In genomic region chr11:75388386-75389275, GRCh38 we compare ENCODE assay signal across 8 cellular contexts. TPM values are rescaled to one million over a fixed set of nuclear protein-coding genes. Genes with fewer than 3 reads are reported as not detected.
DNase-seq lines count a peak whose midpoint lies in the region; ATAC-seq and TF ChIP-seq lines count a peak whose summit lies in the region.

No MANE protein-coding gene starts in this region.

- no peaks in the 10 kb centered on the region for H3K9me2 ChIP-seq in Loucy (replicated peaks; ENCODE audit: low read depth, low read length)

- no peaks in the 10 kb centered on the region for H3K27me3 ChIP-seq in Loucy (ENCODE audit: insufficient read depth, low read length, poor library complexity, severe bottlenecking)
- H3K27me3 ChIP-seq in foreskin keratinocyte: peaks cover 3% of the 10 kb centered on the region
- no peaks in the 10 kb centered on the region for H3K27me3 ChIP-seq in tibial nerve

- ATAC-seq in foreskin keratinocyte: peak; percentile 67
- ATAC-seq in GM21619 (IDR thresholded peaks at IDR 0.05; ENCODE audit: unreplicated experiment): no peak

- H3F3A ChIP-seq in Loucy (ENCODE audit: low read depth): no peaks in the 10 kb centered on the region

- DNase-seq in GM12865 (ENCODE audit: low read depth) (peak; percentile 77), RWPE1 (ENCODE audit: low spot score) (peak; percentile 73), foreskin keratinocyte (peak in 1 of 2 donors; percentile 65), occipital lobe (lab: John Stamatoyannopoulos, UW) (peak; percentile 21), tibial nerve (ENCODE audit: low spot score in 2 of 2) (peak; percentile 42 to 76)
- DNase-seq in activated T-helper 1 cell treated with anti-CD3 and anti-CD28 coated beads, Interleukin-2, amount 50 U/mL, for 16 hours (ENCODE audit: low read depth in 1 of 2, low spot score in 1 of 2): peak; percentile 34 to 50

- H3K36me3 ChIP-seq in Loucy (ENCODE audit: insufficient read depth, low read length): no peaks in the 10 kb centered on the region
- H3K36me3 ChIP-seq in tibial nerve: no peaks in the 10 kb centered on the region

- H4K20me1 ChIP-seq in Loucy (ENCODE audit: insufficient read depth, low read length, poor library complexity, severe bottlenecking): no peaks in the 10 kb centered on the region

- no peak for TF ChIP-seq POLR2A in tibial nerve (IDR thresholded peaks at IDR 0.05)

- no peaks in the 10 kb centered on the region for H3K9me3 ChIP-seq in Loucy (ENCODE audit: insufficient read depth, low read depth, low read length)
- H3K9me3 ChIP-seq in tibial nerve: no peaks in the 10 kb centered on the region

- POLR2A ChIA-PET in RWPE1 (lab: Yijun Ruan, JAX; ENCODE audit: low non-redundant PET): interaction anchor here (0.6 kb wide), 1 partner anchor 845 kb away, joined by 3 read pairs; no protein-coding TSS in a partner anchor

- peak; percentile 74 for TF ChIP-seq CTCF in GM12865 (IDR thresholded peaks at IDR 0.05; ENCODE audit: insufficient read depth, low read depth, low read length, missing control alignments)
- TF ChIP-seq CTCF in Loucy (conservative IDR thresholded peaks at IDR 0.05; ENCODE audit: low read length): peak; percentile 89
- TF ChIP-seq CTCF in RWPE1 (conservative IDR thresholded peaks at IDR 0.05; ENCODE audit: low read depth): peak; percentile 83
- peak; percentile 90 for TF ChIP-seq CTCF in foreskin keratinocyte (conservative IDR thresholded peaks at IDR 0.05)
- TF ChIP-seq CTCF in tibial nerve (IDR thresholded peaks at IDR 0.05): peak; percentile 71 to 87 (median 80)

- H3K4me2 ChIP-seq in Loucy (ENCODE audit: low read depth, low read length, poor library complexity, severe bottlenecking): peak overlapping the region; percentile 56

- H3K4me3 ChIP-seq in GM12865 (ENCODE audit: low read depth, low read length): no peak overlapping the region
- H3K4me3 ChIP-seq in Loucy (ENCODE audit: low read length, poor library complexity, severe bottlenecking): peak overlapping the region; percentile 37
- no peak overlapping the region for H3K4me3 ChIP-seq in tibial nerve

- H2AFZ ChIP-seq in Loucy (ENCODE audit: low read length): peak overlapping the region; percentile 97

- CTCF ChIA-PET in RWPE1 (lab: Yijun Ruan, JAX): interaction anchor here (0.5 to 3.1 kb wide), 12 partner anchors 11 to 763 kb away, joined by 3 to 16 read pairs (median 4); partner anchors contain the start of gene GDPD5

- H3K27ac ChIP-seq in RWPE1 (no peak overlapping the region), foreskin keratinocyte (no peak overlapping the region), tibial nerve (peak overlapping the region in 2 of 4 donors; percentile 29 to 35)

- H3K4me1 ChIP-seq in Loucy (ENCODE audit: insufficient read depth, low read length, poor library complexity, severe bottlenecking): peaks cover 14% of the 10 kb centered on the region
- no peaks in the 10 kb centered on the region for H3K4me1 ChIP-seq in foreskin keratinocyte
- peaks cover 0 to 16% (median 6%) of the 10 kb centered on the region in 4 donors for H3K4me1 ChIP-seq in tibial nerve

- H3K79me2 ChIP-seq in Loucy (ENCODE audit: insufficient read depth, low read length): no peaks in the 10 kb centered on the region

- peak overlapping the region; percentile 45 for H3K9ac ChIP-seq in Loucy (ENCODE audit: low read depth, low read length, poor library complexity, severe bottlenecking)

- WGBS in tibial nerve, 2 donors: 22 to 24% methylated on average over 9 of the region's 9 CpGs

- no peak for TF ChIP-seq EP300 in tibial nerve (IDR thresholded peaks at IDR 0.05)

RNA-seq across cellular contexts. Expression of gene RPS3, which starts 10.7 kb away (rescaled TPM):
- total RNA-seq in foreskin keratinocyte (2,535 and 3,000 TPM in 2 replicates), occipital lobe (1,342 TPM), tibial nerve (1,000 to 10,000 TPM; 1,012 to 1,395 (median 1,115) TPM)
- 4,692 and 4,741 TPM in 2 replicates for polyA plus RNA-seq in foreskin keratinocyte

RNA-seq across cellular contexts. Expression of gene ARRB1, which starts 37.2 kb away (rescaled TPM):
- 1.9 and 3.5 TPM in 2 replicates for total RNA-seq in foreskin keratinocyte
- 1.2 and 2.3 TPM in 2 replicates for polyA plus RNA-seq in foreskin keratinocyte
- total RNA-seq in occipital lobe: 55.4 TPM
- 10 to 100 TPM; 38.2 to 68.1 (median 45.8) TPM for total RNA-seq in tibial nerve

RNA-seq across cellular contexts. Expression of gene KLHL35, which starts 44.4 kb away (rescaled TPM):
- 0.25 and 0.95 TPM in 2 replicates for total RNA-seq in foreskin keratinocyte
- polyA plus RNA-seq in foreskin keratinocyte: 0.23 and 1.2 TPM in 2 replicates
- total RNA-seq in occipital lobe: 28.5 TPM
- total RNA-seq in tibial nerve: 10 to 100 TPM in 1 of 4 donors, 1 to 10 TPM in 3; 3.0 to 11.1 (median 6.6) TPM
